In genomic region chr13:27182054-27182453, GRCh38 we compare ENCODE assay signal across 23 cellular contexts. TPM values are rescaled to one million over a fixed set of nuclear protein-coding genes. Genes with fewer than 3 reads are reported as not detected.
DNase-seq lines count a peak whose midpoint lies in the region; ATAC-seq, FAIRE-seq and TF ChIP-seq lines count a peak whose summit lies in the region.
"Had no signal": no experiment of that assay in that cellular context is flagged by ENCODE, and none has a peak within 500 bp of the region (broad histone marks: within the 10 kb centered on the region; RNA-seq: fewer than 3 reads in every experiment).

No MANE protein-coding gene starts in this region.

- H4K20me1 ChIP-seq in SK-N-SH (ENCODE audit: insufficient read depth) (no peaks in the 10 kb centered on the region), PC-3 (ENCODE audit: low read length) (no peaks in the 10 kb centered on the region), K562 (replicated peaks; ENCODE audit: control insufficient read depth, insufficient read depth, low read length) (no peaks in the 10 kb centered on the region)
- H4K20me1 ChIP-seq: BLaER1 treated with 17β-estradiol and CSF1 and Interleukin-3, amounts not matched to agents 10 nM and 100 nM had no signal

- H3K4me1 ChIP-seq in SK-N-SH (ENCODE audit: control insufficient read depth in 1 of 2, insufficient read depth in 2 of 2, low read depth in 1 of 2, low read length in 1 of 2) (peaks cover 0 to 4% of the 10 kb centered on the region in 2 experiments; a peak in 1 of 4 replicates), PC-3 (ENCODE audit: insufficient read depth, low read length) (peaks cover 39% of the 10 kb centered on the region), K562 (replicated peaks in 1 of 2; ENCODE audit: control insufficient read depth in 2 of 2, insufficient read depth in 2 of 2, low read length in 2 of 2) (peaks cover 11 to 19% of the 10 kb centered on the region in 2 experiments; a peak in 3 of 5 replicates)

- TF ChIP-seq POLR2A in K562 (conservative IDR thresholded peaks at IDR 0.05): no peak

- H3K4me2 ChIP-seq in SK-N-SH: no peak overlapping the region; the same call in 1 of the 2 replicates
- H3K4me2 ChIP-seq in PC-3 (ENCODE audit: low read length): 0 out of 2 replicates have a peak overlapping the region, but pooled peaks have one; percentile 79
- H3K4me2 ChIP-seq in K562 (ENCODE audit: insufficient read depth, low read length): no peak overlapping the region

- BruUV-seq in PC-3 (replicated peaks; lab: Mats Ljungman, UMichigan) (no TSS peak), K562 (replicated peaks; lab: Mats Ljungman, UMichigan) (no TSS peak)

- WGBS in SK-N-SH (ENCODE audit: low lambda C conversion rate): 94% methylated on average over 2 of the region's 2 CpGs
- WGBS in K562 (ENCODE audit: insufficient coverage, low coverage, missing lambda C conversion rate): 95% methylated on average over 2 of the region's 2 CpGs

- ATAC-seq in SK-N-SH treated with all-trans-retinoic acid at 6 μM for 48 hours: no peak
- ATAC-seq in PC-3: no peak
- no peak for ATAC-seq in K562

- no peak overlapping the region for H2AFZ ChIP-seq in SK-N-SH (ENCODE audit: low read depth)
- H2AFZ ChIP-seq in PC-3 (ENCODE audit: low read length): no peak overlapping the region
- H2AFZ ChIP-seq in K562 (ENCODE audit: low read depth, low read length): no peak overlapping the region

- H3K27ac Mint-ChIP-seq in nephron progenitor cell: peak overlapping the region; percentile 48
- H3K27ac Mint-ChIP-seq: CD14-positive monocyte; CD4-positive, alpha-beta T cell had no signal

- TF ChIP-seq EP300 in SK-N-SH (IDR thresholded peaks at IDR 0.05; ENCODE audit: borderline replicate concordance in 1 of 2, low read depth in 1 of 2, low read length in 1 of 2) (no peak), K562 (IDR thresholded peaks at IDR 0.05; ENCODE audit: low read length) (no peak)

- H3K27me3 ChIP-seq in SK-N-SH (ENCODE audit: insufficient read depth) (no peaks in the 10 kb centered on the region), PC-3 (ENCODE audit: low read length) (no peaks in the 10 kb centered on the region), K562 (ENCODE audit: control insufficient read depth in 2 of 2, insufficient read depth in 2 of 2, low read length in 2 of 2) (no peaks in the 10 kb centered on the region), H7 (ENCODE audit: control insufficient read depth, insufficient read depth, low read length) (no peaks in the 10 kb centered on the region)
- H3K27me3 ChIP-seq: BE2C; BLaER1 treated with 17β-estradiol and CSF1 and Interleukin-3, amounts not matched to agents 10 nM and 100 nM had no signal

- no peak for FAIRE-seq in K562 (lab: Jason Lieb, UNC)
- FAIRE-seq: A204.1, G401.6, GM12892, H54 had no signal

- TF ChIP-seq RAD21 in SK-N-SH (IDR thresholded peaks at IDR 0.05; ENCODE audit: low read length) (no peak), K562 (CRISPR knock-in tag; conservative IDR thresholded peaks at IDR 0.05 in 1 of 2, IDR thresholded peaks at IDR 0.05 in 1 of 2) (no peak)

- POLR2A ChIA-PET in SK-N-SH (lab: Yijun Ruan, JAX): no interaction called here
- POLR2A ChIA-PET in PC-3 (lab: Charles Lee; ENCODE audit: unreplicated experiment): no interaction called here
- POLR2A ChIA-PET in K562 (lab: Yijun Ruan, JAX): no interaction called here

- no peaks in the 10 kb centered on the region for H3K9me3 Mint-ChIP-seq in nephron progenitor cell
- H3K9me3 Mint-ChIP-seq: CD4-positive, alpha-beta T cell had no signal

- H3K27ac ChIP-seq in SK-N-SH (ENCODE audit: low read depth in 2 of 2, low read length in 1 of 2) (peak overlapping the region in 1 of 2 experiments; percentile 89; a peak in 2 of 4 replicates), PC-3 (ENCODE audit: low read length) (no peak overlapping the region), K562 (ENCODE audit: extremely low read depth, low read depth, low read length) (no peak overlapping the region)
- H3K27ac ChIP-seq: BLaER1 treated with 17β-estradiol and CSF1 and Interleukin-3, amounts not matched to agents 10 nM and 100 nM had no signal

- intact Hi-C loops in PC-3 (cut with micrococcal nuclease) (no loop called here), K562 (cut with micrococcal nuclease) (no loop called here)

- H3K4me1 Mint-ChIP-seq in nephron progenitor cell: peaks cover 20% of the 10 kb centered on the region
- H3K4me1 Mint-ChIP-seq: CD8-positive, alpha-beta memory T cell had no signal

- peaks cover 13% of the 10 kb centered on the region for H3F3A ChIP-seq in SK-N-SH (replicated peaks; ENCODE audit: insufficient read depth)
- peaks cover 3% of the 10 kb centered on the region for H3F3A ChIP-seq in PC-3 (ENCODE audit: low read length, unreplicated experiment)

- H3K79me2 ChIP-seq in SK-N-SH (ENCODE audit: insufficient read depth) (no peaks in the 10 kb centered on the region; the same call in 1 of the 2 replicates), PC-3 (ENCODE audit: low read length) (no peaks in the 10 kb centered on the region), K562 (ENCODE audit: control insufficient read depth, insufficient read depth, low read length) (no peaks in the 10 kb centered on the region)

- in situ Hi-C loops in K562 (cut with MboI): no loop called here

- H3K4me3 Mint-ChIP-seq in nephron progenitor cell: no peak overlapping the region
- H3K4me3 Mint-ChIP-seq: CD14-positive monocyte; CD4-positive, alpha-beta T cell; CD8-positive, alpha-beta memory T cell had no signal

- H3K9me2 ChIP-seq in SK-N-SH (no peaks in the 10 kb centered on the region), PC-3 (replicated peaks; ENCODE audit: low read length) (no peaks in the 10 kb centered on the region)

- H3K4me3 ChIP-seq in SK-N-SH (ENCODE audit: low read depth in 2 of 2, low read length in 1 of 2) (no peak overlapping the region), PC-3 (ENCODE audit: low read length) (no peak overlapping the region), K562 (no peak overlapping the region), H7 (ENCODE audit: insufficient read depth, low read depth, low read length) (no peak overlapping the region)
- H3K4me3 ChIP-seq: BLaER1 treated with 17β-estradiol and CSF1 and Interleukin-3, amounts not matched to agents 10 nM and 100 nM had no signal

- no peaks in the 10 kb centered on the region for H3K36me3 Mint-ChIP-seq in nephron progenitor cell (ENCODE audit: low read depth)
- H3K36me3 Mint-ChIP-seq: CD14-positive monocyte; CD8-positive, alpha-beta memory T cell had no signal

- no peak for DNase-seq in SK-N-SH
- no peak for DNase-seq in PC-3
- DNase-seq in K562 (ENCODE audit: extremely low read depth in 1 of 4, low spot score in 3 of 4): no peak
- no peak for DNase-seq in nephron progenitor cell
- DNase-seq in H7: no peak
- no peak for DNase-seq in hippocampal formation (lab: John Stamatoyannopoulos, UW)
- DNase-seq in iPS-NIHi11 (ENCODE audit: low spot score): no peak
- DNase-seq: ACHN; AML-193; BE2C; CD4-positive, alpha-beta T cell; CD8-positive, alpha-beta memory T cell; DMS53; DND-41; GOT3; HCEC 1CT had no signal

- CTCF ChIA-PET in SK-N-SH (lab: Yijun Ruan, JAX): no interaction called here
- CTCF ChIA-PET in PC-3 (lab: Charles Lee): no interaction called here
- CTCF ChIA-PET in K562 (lab: Yijun Ruan, JAX; ENCODE audit: low intra/inter-chr PET ratio): interaction anchor here (0.7 kb wide), 1 partner anchor 35 kb away, joined by 3 read pairs; no protein-coding TSS in a partner anchor

- no peaks in the 10 kb centered on the region for H3K9me3 ChIP-seq in SK-N-SH
- no peaks in the 10 kb centered on the region for H3K9me3 ChIP-seq in PC-3 (ENCODE audit: low read length)
- no peaks in the 10 kb centered on the region for H3K9me3 ChIP-seq in K562 (replicated peaks; ENCODE audit: control insufficient read depth, insufficient read depth, low read depth, low read length)
- H3K9me3 ChIP-seq: BE2C; BLaER1 treated with 17β-estradiol and CSF1 and Interleukin-3, amounts not matched to agents 10 nM and 100 nM had no signal

- H3K9ac ChIP-seq in SK-N-SH: no peak overlapping the region
- H3K9ac ChIP-seq in PC-3 (ENCODE audit: low read length): no peak overlapping the region
- no peak overlapping the region for H3K9ac ChIP-seq in K562 (ENCODE audit: insufficient read depth in 1 of 2, low read depth in 2 of 2, low read length in 2 of 2)
- H3K9ac ChIP-seq: BLaER1 treated with 17β-estradiol and CSF1 and Interleukin-3, amounts not matched to agents 10 nM and 100 nM had no signal

- H3K27me3 Mint-ChIP-seq in nephron progenitor cell (ENCODE audit: low read depth, poor library complexity): peaks cover 18% of the 10 kb centered on the region
- H3K27me3 Mint-ChIP-seq: CD4-positive, alpha-beta T cell had no signal

- TF ChIP-seq CTCF in SK-N-SH (IDR thresholded peaks at IDR 0.05): no peak
- TF ChIP-seq CTCF in PC-3 (conservative IDR thresholded peaks at IDR 0.05; ENCODE audit: low read depth, low read length): no peak
- TF ChIP-seq CTCF in K562 (IDR thresholded peaks at IDR 0.05 in 2 of 3, conservative IDR thresholded peaks at IDR 0.05 in 1 of 3; ENCODE audit: insufficient read depth in 2 of 3, low read depth in 1 of 3, low read length in 3 of 3): no peak
- TF ChIP-seq CTCF in nephron progenitor cell (IDR thresholded peaks at IDR 0.05): no peak

- H3K9me1 ChIP-seq in K562 (ENCODE audit: control insufficient read depth, insufficient read depth, low read length): no peaks in the 10 kb centered on the region

- H3K36me3 ChIP-seq in SK-N-SH (replicated peaks in 1 of 2; ENCODE audit: control insufficient read depth in 1 of 2, insufficient read depth in 2 of 2, low read length in 1 of 2) (no peaks in the 10 kb centered on the region), PC-3 (ENCODE audit: low read depth, low read length) (no peaks in the 10 kb centered on the region), K562 (ENCODE audit: control insufficient read depth, insufficient read depth, low read length) (no peaks in the 10 kb centered on the region), H7 (replicated peaks; ENCODE audit: control insufficient read depth, insufficient read depth, low read length) (no peaks in the 10 kb centered on the region)
- H3K36me3 ChIP-seq: BE2C; BLaER1 treated with 17β-estradiol and CSF1 and Interleukin-3, amounts not matched to agents 10 nM and 100 nM had no signal

RNA-seq across cellular contexts. Expression of gene USP12, which starts 10.4 kb away (rescaled TPM):
- polyA plus RNA-seq in SK-N-SH (2012; rRNA removed) (5.0 and 6.3 TPM in 2 replicates), K562 (2011; rRNA removed) (13.8 and 20.5 TPM in 2 replicates), K562 (2014; fragmentation: Illumina TruSeq; extraction: Trizol) (11.7 and 15.3 TPM in 2 replicates), K562 (2014; fragmentation: Nextera tagmentation; extraction: Ambion mirVana) (1 to 10 TPM; 1.8 to 5.1 TPM), K562 (2014; rRNA removed) (11.0 and 14.0 TPM in 2 replicates)
- 9.3 and 12.2 TPM in 2 replicates for polyA plus RNA-seq in SK-N-SH (2012; cell fraction: cytosol; rRNA removed)
- 2.5 and 5.2 TPM in 2 replicates for polyA plus RNA-seq in SK-N-SH (2012; cell fraction: nucleus; rRNA removed)
- total RNA-seq in PC-3 (2014; rRNA removed) (24.2 and 28.7 TPM in 2 replicates), K562 (2014; rRNA removed) (7.8 and 8.9 TPM in 2 replicates), K562 (2014; rRNA removed; fragmentation: Illumina TruSeq; extraction: Trizol) (17.2 and 18.1 TPM in 2 replicates), K562 (2015; rRNA removed; fragmentation: Illumina TruSeq; extraction: Trizol) (11.1 and 13.3 TPM in 2 replicates), K562 (2021) (12.7 and 13.1 TPM in 2 replicates)
- 13.2 and 38.3 TPM in 2 replicates for total RNA-seq in K562 (2011; cell fraction: chromatin; rRNA removed; ENCODE audit: low replicate concordance)
- 9.5 and 10.5 TPM in 2 replicates for total RNA-seq in K562 (2011; cell fraction: nucleolus; rRNA removed)
- 21.6 and 39.0 TPM in 2 replicates for total RNA-seq in K562 (2011; cell fraction: nucleoplasm; rRNA removed)
- polyA plus RNA-seq in K562 (2011; cell fraction: cytosol; rRNA removed): 2.3 and 4.2 TPM in 2 replicates
- polyA plus RNA-seq in K562 (2011; cell fraction: nucleus; rRNA removed): 7.5 and 8.8 TPM in 2 replicates
- polyA plus RNA-seq in K562 (2012): 12.3 and 14.4 TPM in 2 replicates
- polyA minus RNA-seq in K562 (2011; rRNA and poly(A)+ RNA removed): 18.9 and 19.8 TPM in 2 replicates
- 4.2 and 6.3 TPM in 2 replicates for polyA minus RNA-seq in K562 (2011; cell fraction: cytosol; rRNA and poly(A)+ RNA removed)
- 11.3 and 17.3 TPM in 2 replicates for polyA minus RNA-seq in K562 (2011; cell fraction: nucleus; rRNA and poly(A)+ RNA removed)
- total RNA-seq in H7 (2014; rRNA removed; shearing (Covaris generic)): 10.5 and 12.7 TPM in 2 replicates
